10 cellular contexts compared by ENCODE assay signal in the genomic region with DNA sequence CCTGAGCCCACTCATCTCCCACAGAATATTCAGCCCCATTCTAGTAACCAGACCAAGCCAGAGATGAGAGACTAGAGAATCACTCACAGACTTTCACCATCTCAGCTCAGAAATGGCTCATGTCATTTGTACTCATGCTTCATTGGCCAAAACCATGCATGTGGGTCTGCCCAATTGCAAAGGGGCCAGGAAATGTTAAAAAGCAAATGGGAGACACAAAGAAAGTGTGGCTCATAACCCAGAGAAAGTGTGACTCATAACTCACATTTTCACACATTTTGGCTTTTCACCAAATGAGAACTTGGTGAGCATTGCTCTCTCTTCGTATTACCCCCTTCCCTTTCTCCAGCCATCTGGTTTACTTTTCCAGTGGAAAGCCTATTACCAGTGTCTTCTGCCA.
DNase-seq lines count a peak whose midpoint lies in the region; ATAC-seq and TF ChIP-seq lines count a peak whose summit lies in the region.
"Had no signal": no experiment of that assay in that cellular context is flagged by ENCODE, and none has a peak within 500 bp of the region (broad histone marks: within the 10 kb centered on the region; RNA-seq: fewer than 3 reads in every experiment).

No MANE protein-coding gene starts in this region.

- ATAC-seq in body of pancreas, result no peak

- H3K4me3 ChIP-seq in body of pancreas, result no peak overlapping the region

- DNase-seq in activated T-cell treated with anti-CD3 and anti-CD28 coated beads for 48 hours (ENCODE audit: low read depth) (peak; percentile 9), HCEC 1CT (peak; percentile 66), RPMI7951 (ENCODE audit: low read depth) (peak; percentile 54), GM19238 (ENCODE audit: insufficient read length, low spot score) (no peak), body of pancreas (no peak), NCI-H748 (lab: John Stamatoyannopoulos, UW; ENCODE audit: unreplicated experiment) (no peak)
- no peak for DNase-seq in activated T-cell treated with anti-CD3 and anti-CD28 coated beads, Interleukin-2, amount 50 U/mL, for 1 hour
- DNase-seq in stimulated activated CD8-positive, alpha-beta memory T cell treated with anti-CD3 and anti-CD28 coated beads, Interleukin-4, amount 100 ng/mL, for 48 hours, result peak; percentile 29
- DNase-seq: dermis blood vessel endothelial cell, NCI-H1105 treated with DMSO at 0.1 percent for 48 hours had no signal

- no peak overlapping the region for H3K27ac ChIP-seq in body of pancreas

- 82 to 88% methylated on average over 1 of the region's 1 CpG for WGBS in body of pancreas, 2 donors

- H3K27me3 ChIP-seq in body of pancreas, result no peaks in the 10 kb centered on the region

- no peaks in the 10 kb centered on the region for H3K9me3 ChIP-seq in body of pancreas

- no peaks in the 10 kb centered on the region for H3K4me1 ChIP-seq in body of pancreas

- no peak for TF ChIP-seq POLR2A in body of pancreas (IDR thresholded peaks at IDR 0.05)

- H3K36me3 ChIP-seq in body of pancreas (replicated peaks in 1 of 2; ENCODE audit: insufficient read depth in 1 of 2, low read depth in 2 of 2), result no peaks in the 10 kb centered on the region

- no peak for TF ChIP-seq CTCF in body of pancreas (IDR thresholded peaks at IDR 0.05)

- intact Hi-C loops in body of pancreas (cut with DNase I), result no loop called here

Comparison
In these comparisons a context has a peak if more than half of its experiments do, and no peak if none do; other contexts are left out.
1. DNase-seq: peak in activated T-cell treated with anti-CD3 and anti-CD28 coated beads for 48 hours (single experiment), HCEC 1CT (single experiment), RPMI7951 (single experiment) and stimulated activated CD8-positive, alpha-beta memory T cell treated with anti-CD3 and anti-CD28 coated beads, Interleukin-4, amount 100 ng/mL, for 48 hours (single experiment); none in activated T-cell treated with anti-CD3 and anti-CD28 coated beads, Interleukin-2, amount 50 U/mL, for 1 hour (single experiment), GM19238 (single experiment), body of pancreas (0 of 4) and NCI-H748 (single experiment).